2 cellular contexts compared by ENCODE assay signal in the genomic region with DNA sequence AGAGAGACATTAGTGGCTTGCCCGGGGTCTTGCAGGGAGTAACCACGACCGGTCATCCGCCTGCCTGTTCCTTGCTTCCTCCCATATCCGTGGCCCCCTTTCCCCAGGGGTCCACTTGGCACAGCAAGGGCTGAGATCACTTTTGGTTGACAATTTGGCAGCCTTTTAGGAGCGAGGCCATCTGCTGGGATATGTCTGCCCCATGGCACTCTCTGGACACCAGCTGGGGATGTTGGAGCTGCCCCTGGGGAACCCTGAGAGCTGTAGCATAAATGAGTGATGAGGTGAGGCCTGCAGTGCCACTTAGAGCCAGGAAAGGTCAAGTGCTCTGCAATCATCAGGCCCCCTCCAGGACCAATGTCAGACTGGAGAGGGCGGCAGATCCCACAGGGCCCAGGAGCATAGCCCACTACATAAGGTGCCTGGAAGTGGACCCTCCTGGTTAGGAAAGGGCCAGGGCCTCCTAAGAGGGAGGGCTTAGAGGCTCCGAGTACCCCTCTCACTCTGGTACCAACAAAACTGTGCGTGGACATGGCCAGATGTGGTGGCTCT.
TF ChIP-seq lines count a peak whose summit lies in the region.

No MANE protein-coding gene starts in this region.

TF ChIP-seq in GM23338, 12 proteins besides CTCF, POLR2A, EP300 and RAD21 (continues in another document):
- TF ChIP-seq EZH2phosphoT487 (IDR thresholded peaks at IDR 0.05; ENCODE audit: unreplicated experiment) = no peak
- TF ChIP-seq, protein P1, sequence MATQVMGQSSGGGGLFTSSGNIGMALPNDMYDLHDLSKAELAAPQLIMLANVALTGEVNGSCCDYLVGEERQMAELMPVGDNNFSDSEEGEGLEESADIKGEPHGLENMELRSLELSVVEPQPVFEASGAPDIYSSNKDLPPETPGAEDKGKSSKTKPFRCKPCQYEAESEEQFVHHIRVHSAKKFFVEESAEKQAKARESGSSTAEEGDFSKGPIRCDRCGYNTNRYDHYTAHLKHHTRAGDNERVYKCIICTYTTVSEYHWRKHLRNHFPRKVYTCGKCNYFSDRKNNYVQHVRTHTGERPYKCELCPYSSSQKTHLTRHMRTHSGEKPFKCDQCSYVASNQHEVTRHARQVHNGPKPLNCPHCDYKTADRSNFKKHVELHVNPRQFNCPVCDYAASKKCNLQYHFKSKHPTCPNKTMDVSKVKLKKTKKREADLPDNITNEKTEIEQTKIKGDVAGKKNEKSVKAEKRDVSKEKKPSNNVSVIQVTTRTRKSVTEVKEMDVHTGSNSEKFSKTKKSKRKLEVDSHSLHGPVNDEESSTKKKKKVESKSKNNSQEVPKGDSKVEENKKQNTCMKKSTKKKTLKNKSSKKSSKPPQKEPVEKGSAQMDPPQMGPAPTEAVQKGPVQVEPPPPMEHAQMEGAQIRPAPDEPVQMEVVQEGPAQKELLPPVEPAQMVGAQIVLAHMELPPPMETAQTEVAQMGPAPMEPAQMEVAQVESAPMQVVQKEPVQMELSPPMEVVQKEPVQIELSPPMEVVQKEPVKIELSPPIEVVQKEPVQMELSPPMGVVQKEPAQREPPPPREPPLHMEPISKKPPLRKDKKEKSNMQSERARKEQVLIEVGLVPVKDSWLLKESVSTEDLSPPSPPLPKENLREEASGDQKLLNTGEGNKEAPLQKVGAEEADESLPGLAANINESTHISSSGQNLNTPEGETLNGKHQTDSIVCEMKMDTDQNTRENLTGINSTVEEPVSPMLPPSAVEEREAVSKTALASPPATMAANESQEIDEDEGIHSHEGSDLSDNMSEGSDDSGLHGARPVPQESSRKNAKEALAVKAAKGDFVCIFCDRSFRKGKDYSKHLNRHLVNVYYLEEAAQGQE (IDR thresholded peaks at IDR 0.05; ENCODE audit: unreplicated experiment) = no peak
- no peak for TF ChIP-seq EZH2 (IDR thresholded peaks at IDR 0.05; ENCODE audit: low read depth, unreplicated experiment)
- TF ChIP-seq POLR2AphosphoS5 (IDR thresholded peaks at IDR 0.05; ENCODE audit: low read depth) = no peak
- TF ChIP-seq, protein P2, sequence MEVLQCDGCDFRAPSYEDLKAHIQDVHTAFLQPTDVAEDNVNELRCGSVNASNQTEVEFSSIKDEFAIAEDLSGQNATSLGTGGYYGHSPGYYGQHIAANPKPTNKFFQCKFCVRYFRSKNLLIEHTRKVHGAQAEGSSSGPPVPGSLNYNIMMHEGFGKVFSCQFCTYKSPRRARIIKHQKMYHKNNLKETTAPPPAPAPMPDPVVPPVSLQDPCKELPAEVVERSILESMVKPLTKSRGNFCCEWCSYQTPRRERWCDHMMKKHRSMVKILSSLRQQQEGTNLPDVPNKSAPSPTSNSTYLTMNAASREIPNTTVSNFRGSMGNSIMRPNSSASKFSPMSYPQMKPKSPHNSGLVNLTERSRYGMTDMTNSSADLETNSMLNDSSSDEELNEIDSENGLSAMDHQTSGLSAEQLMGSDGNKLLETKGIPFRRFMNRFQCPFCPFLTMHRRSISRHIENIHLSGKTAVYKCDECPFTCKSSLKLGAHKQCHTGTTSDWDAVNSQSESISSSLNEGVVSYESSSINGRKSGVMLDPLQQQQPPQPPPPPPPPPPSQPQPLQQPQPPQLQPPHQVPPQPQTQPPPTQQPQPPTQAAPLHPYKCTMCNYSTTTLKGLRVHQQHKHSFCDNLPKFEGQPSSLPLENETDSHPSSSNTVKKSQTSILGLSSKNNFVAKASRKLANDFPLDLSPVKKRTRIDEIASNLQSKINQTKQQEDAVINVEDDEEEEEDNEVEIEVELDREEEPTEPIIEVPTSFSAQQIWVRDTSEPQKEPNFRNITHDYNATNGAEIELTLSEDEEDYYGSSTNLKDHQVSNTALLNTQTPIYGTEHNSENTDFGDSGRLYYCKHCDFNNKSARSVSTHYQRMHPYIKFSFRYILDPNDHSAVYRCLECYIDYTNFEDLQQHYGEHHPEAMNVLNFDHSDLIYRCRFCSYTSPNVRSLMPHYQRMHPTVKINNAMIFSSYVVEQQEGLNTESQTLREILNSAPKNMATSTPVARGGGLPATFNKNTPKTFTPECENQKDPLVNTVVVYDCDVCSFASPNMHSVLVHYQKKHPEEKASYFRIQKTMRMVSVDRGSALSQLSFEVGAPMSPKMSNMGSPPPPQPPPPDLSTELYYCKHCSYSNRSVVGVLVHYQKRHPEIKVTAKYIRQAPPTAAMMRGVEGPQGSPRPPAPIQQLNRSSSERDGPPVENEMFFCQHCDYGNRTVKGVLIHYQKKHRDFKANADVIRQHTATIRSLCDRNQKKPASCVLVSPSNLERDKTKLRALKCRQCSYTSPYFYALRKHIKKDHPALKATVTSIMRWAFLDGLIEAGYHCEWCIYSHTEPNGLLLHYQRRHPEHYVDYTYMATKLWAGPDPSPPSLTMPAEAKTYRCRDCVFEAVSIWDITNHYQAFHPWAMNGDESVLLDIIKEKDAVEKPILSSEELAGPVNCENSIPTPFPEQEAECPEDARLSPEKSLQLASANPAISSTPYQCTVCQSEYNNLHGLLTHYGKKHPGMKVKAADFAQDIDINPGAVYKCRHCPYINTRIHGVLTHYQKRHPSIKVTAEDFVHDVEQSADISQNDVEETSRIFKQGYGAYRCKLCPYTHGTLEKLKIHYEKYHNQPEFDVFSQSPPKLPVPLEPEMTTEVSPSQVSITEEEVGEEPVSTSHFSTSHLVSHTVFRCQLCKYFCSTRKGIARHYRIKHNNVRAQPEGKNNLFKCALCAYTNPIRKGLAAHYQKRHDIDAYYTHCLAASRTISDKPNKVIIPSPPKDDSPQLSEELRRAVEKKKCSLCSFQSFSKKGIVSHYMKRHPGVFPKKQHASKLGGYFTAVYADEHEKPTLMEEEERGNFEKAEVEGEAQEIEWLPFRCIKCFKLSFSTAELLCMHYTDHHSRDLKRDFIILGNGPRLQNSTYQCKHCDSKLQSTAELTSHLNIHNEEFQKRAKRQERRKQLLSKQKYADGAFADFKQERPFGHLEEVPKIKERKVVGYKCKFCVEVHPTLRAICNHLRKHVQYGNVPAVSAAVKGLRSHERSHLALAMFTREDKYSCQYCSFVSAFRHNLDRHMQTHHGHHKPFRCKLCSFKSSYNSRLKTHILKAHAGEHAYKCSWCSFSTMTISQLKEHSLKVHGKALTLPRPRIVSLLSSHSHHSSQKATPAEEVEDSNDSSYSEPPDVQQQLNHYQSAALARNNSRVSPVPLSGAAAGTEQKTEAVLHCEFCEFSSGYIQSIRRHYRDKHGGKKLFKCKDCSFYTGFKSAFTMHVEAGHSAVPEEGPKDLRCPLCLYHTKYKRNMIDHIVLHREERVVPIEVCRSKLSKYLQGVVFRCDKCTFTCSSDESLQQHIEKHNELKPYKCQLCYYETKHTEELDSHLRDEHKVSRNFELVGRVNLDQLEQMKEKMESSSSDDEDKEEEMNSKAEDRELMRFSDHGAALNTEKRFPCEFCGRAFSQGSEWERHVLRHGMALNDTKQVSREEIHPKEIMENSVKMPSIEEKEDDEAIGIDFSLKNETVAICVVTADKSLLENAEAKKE (CRISPR knock-in tag; IDR thresholded peaks at IDR 0.05) = no peak
- no peak for TF ChIP-seq ZNF331 (CRISPR knock-in tag; IDR thresholded peaks at IDR 0.05; ENCODE audit: low read depth)
- TF ChIP-seq ZNF114 (CRISPR knock-in tag; IDR thresholded peaks at IDR 0.05) = no peak
- no peak for TF ChIP-seq JUNB (IDR thresholded peaks at IDR 0.05; ENCODE audit: unreplicated experiment)
- TF ChIP-seq, protein P3, sequence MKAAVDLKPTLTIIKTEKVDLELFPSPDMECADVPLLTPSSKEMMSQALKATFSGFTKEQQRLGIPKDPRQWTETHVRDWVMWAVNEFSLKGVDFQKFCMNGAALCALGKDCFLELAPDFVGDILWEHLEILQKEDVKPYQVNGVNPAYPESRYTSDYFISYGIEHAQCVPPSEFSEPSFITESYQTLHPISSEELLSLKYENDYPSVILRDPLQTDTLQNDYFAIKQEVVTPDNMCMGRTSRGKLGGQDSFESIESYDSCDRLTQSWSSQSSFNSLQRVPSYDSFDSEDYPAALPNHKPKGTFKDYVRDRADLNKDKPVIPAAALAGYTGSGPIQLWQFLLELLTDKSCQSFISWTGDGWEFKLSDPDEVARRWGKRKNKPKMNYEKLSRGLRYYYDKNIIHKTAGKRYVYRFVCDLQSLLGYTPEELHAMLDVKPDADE (IDR thresholded peaks at IDR 0.05) = no peak

TF ChIP-seq in H1, 55 proteins besides CTCF, POLR2A, EP300 and RAD21:
- TF ChIP-seq RFX5 (IDR thresholded peaks at IDR 0.05; ENCODE audit: borderline replicate concordance, low read depth, low read length) (no peak), JUND (IDR thresholded peaks at IDR 0.05; ENCODE audit: low read length) (no peak), EZH2 (IDR thresholded peaks at IDR 0.05; ENCODE audit: low read depth, low read length, severe bottlenecking) (no peak), YY1 (IDR thresholded peaks at IDR 0.05; ENCODE audit: low read depth, low read length) (no peak), PHF8 (conservative IDR thresholded peaks at IDR 0.05; ENCODE audit: low read depth, low read length) (no peak), SUZ12 (IDR thresholded peaks at IDR 0.05; ENCODE audit: low read length) (no peak), TEAD4 (IDR thresholded peaks at IDR 0.05; ENCODE audit: low read depth, low read length) (no peak), RBBP5 (IDR thresholded peaks at IDR 0.05; ENCODE audit: borderline replicate concordance, low read depth, low read length) (no peak), JUN (IDR thresholded peaks at IDR 0.05; ENCODE audit: low read depth, low read length) (no peak), TCF12 (IDR thresholded peaks at IDR 0.05; ENCODE audit: low read depth, low read length) (no peak)
TF ChIP-seq in H1: peak in this region for 0.
